Comparison of ENCODE assay signal across 9 cellular contexts in genomic region chr2:95158891-95159619, GRCh38. TPM values are rescaled to one million over a fixed set of nuclear protein-coding genes. Genes with fewer than 3 reads are reported as not detected.
DNase-seq lines count a peak whose midpoint lies in the region; ATAC-seq and TF ChIP-seq lines count a peak whose summit lies in the region.
"Had no signal": no experiment of that assay in that cellular context is flagged by ENCODE, and none has a peak within 500 bp of the region (broad histone marks: within the 10 kb centered on the region; RNA-seq: fewer than 3 reads in every experiment).

No MANE protein-coding gene starts in this region.

- peak overlapping the region; percentile 70 for H2AFZ ChIP-seq in ACC112 (ENCODE audit: low read length, unreplicated experiment)
- H2AFZ ChIP-seq in neuronal stem cell (ENCODE audit: low read length): peak overlapping the region; percentile 97

- peak overlapping the region; percentile 76 for H2AK5ac ChIP-seq in neuronal stem cell (ENCODE audit: low read depth, low read length)

- H3K36me3 Mint-ChIP-seq in activated naive CD4-positive, alpha-beta T cell treated with anti-CD3 and anti-CD28 coated beads, Interleukin-2, amount 50 U/mL, for 72 hours: peaks cover 38 to 41% of the 10 kb centered on the region in 2 donors
- peaks cover 27% of the 10 kb centered on the region for H3K36me3 Mint-ChIP-seq in glutamatergic neuron (ENCODE audit: unreplicated experiment)

- H3K4me1 ChIP-seq in ACC112 (ENCODE audit: control insufficient read depth, insufficient read depth, low read length, unreplicated experiment) (peaks cover 12% of the 10 kb centered on the region), neuronal stem cell (ENCODE audit: control insufficient read depth in 2 of 2, insufficient read depth in 1 of 2, low read depth in 1 of 2, low read length in 2 of 2) (peaks cover 2 to 5% of the 10 kb centered on the region in 2 donors)

- H3K14ac ChIP-seq in neuronal stem cell (ENCODE audit: low read length): peak overlapping the region; percentile 72

- H2BK120ac ChIP-seq in neuronal stem cell (ENCODE audit: low read depth, low read length): peak overlapping the region; percentile 33

- peak overlapping the region; percentile 29 for H2BK5ac ChIP-seq in neuronal stem cell (ENCODE audit: low read length)

- no CpG with 5 or more reads among the region's 58 CpGs for WGBS in neuronal stem cell (ENCODE audit: extremely low coverage in 2 of 2, insufficient read length in 2 of 2, insufficient replicate concordance in 1 of 2), 2 donors

- H3K23ac ChIP-seq in neuronal stem cell (ENCODE audit: low read depth, low read length, poor library complexity): peak overlapping the region; percentile 46

- H3K4me2 ChIP-seq in neuronal stem cell (ENCODE audit: insufficient read depth, low read length, poor library complexity, severe bottlenecking): peak overlapping the region; percentile 92

- H3K4ac ChIP-seq in neuronal stem cell (ENCODE audit: low read length): peak overlapping the region; percentile 57

- peak; percentile 3 for DNase-seq in NCI-H2227 treated with DMSO at 0.1 percent for 48 hours (lab: John Stamatoyannopoulos, UW)
- DNase-seq in activated naive CD4-positive, alpha-beta T cell treated with anti-CD3 and anti-CD28 coated beads, Interleukin-2, amount 50 U/mL, for 72 hours (ENCODE audit: low spot score in 2 of 2): peak in 1 of 2 donors; percentile 26
- DNase-seq in glutamatergic neuron: peak; percentile 65
- peak; percentile 18 for DNase-seq in neuronal stem cell (ENCODE audit: low spot score)
- no peak for DNase-seq in SKM-1 (lab: John Stamatoyannopoulos, UW; ENCODE audit: unreplicated experiment)

- no peak overlapping the region for H3K27ac ChIP-seq in ACC112 (ENCODE audit: low read depth, low read length)
- no peak overlapping the region for H3K27ac ChIP-seq in neuronal stem cell (replicated peaks; ENCODE audit: low read length)
- H3K27ac ChIP-seq: KMS-11 had no signal

- H3K36me3 ChIP-seq in ACC112 (ENCODE audit: insufficient read depth, low read length) (peaks cover 34% of the 10 kb centered on the region), neuronal stem cell (replicated peaks in 1 of 2; ENCODE audit: control insufficient read depth in 2 of 2, insufficient read depth in 2 of 2, low read length in 2 of 2) (peaks cover 9 to 21% of the 10 kb centered on the region in 2 donors)

- ATAC-seq in HG02759 (IDR thresholded peaks at IDR 0.05; ENCODE audit: unreplicated experiment): peak; percentile 49
- peak; percentile 72 to 81 for ATAC-seq in activated naive CD4-positive, alpha-beta T cell treated with anti-CD3 and anti-CD28 coated beads, Interleukin-2, amount 50 U/mL, for 72 hours

- no peak for TF ChIP-seq CTCF in GM12875 (IDR thresholded peaks at IDR 0.05; ENCODE audit: borderline replicate concordance, insufficient read depth, low read depth, low read length)
- no peak for TF ChIP-seq CTCF in glutamatergic neuron (IDR thresholded peaks at IDR 0.05; ENCODE audit: partially characterized antibody, unreplicated experiment)

- H3K4me1 Mint-ChIP-seq in glutamatergic neuron (ENCODE audit: low read depth, unreplicated experiment): peaks cover 2% of the 10 kb centered on the region

- H4K91ac ChIP-seq in neuronal stem cell (ENCODE audit: low read depth, low read length, poor library complexity): no peak overlapping the region

- peak overlapping the region; percentile 97 for H3K9ac ChIP-seq in neuronal stem cell (ENCODE audit: low read depth, low read length, poor library complexity)

- no peak overlapping the region for H2BK12ac ChIP-seq in neuronal stem cell (ENCODE audit: low read length)

- H3K27me3 Mint-ChIP-seq in glutamatergic neuron (ENCODE audit: unreplicated experiment): peaks cover 4% of the 10 kb centered on the region

- H3K9me3 ChIP-seq in neuronal stem cell (replicated peaks in 1 of 2; ENCODE audit: control insufficient read depth in 2 of 2, insufficient read depth in 1 of 2, low read depth in 1 of 2, low read length in 2 of 2): peaks cover 11 to 36% of the 10 kb centered on the region in 2 donors

- peak overlapping the region; percentile 70 for H2BK15ac ChIP-seq in neuronal stem cell (ENCODE audit: low read length)

- H3K4me3 ChIP-seq in ACC112 (ENCODE audit: low read depth, low read length) (peak overlapping the region; percentile 95), GM12875 (ENCODE audit: low read depth, low read length) (peak overlapping the region; percentile 60), neuronal stem cell (ENCODE audit: low read length in 2 of 2) (peak overlapping the region; percentile 57 to 98)

- H3K4me3 Mint-ChIP-seq in glutamatergic neuron (ENCODE audit: unreplicated experiment): peak overlapping the region; percentile 90

- H3K9me3 Mint-ChIP-seq in activated naive CD4-positive, alpha-beta T cell treated with anti-CD3 and anti-CD28 coated beads, Interleukin-2, amount 50 U/mL, for 72 hours: peaks cover 14 to 30% of the 10 kb centered on the region in 2 donors
- peaks cover 3% of the 10 kb centered on the region for H3K9me3 Mint-ChIP-seq in glutamatergic neuron (ENCODE audit: unreplicated experiment)

- peak overlapping the region; percentile 66 for H3K18ac ChIP-seq in neuronal stem cell (ENCODE audit: low read length)

- H3K27ac Mint-ChIP-seq in activated naive CD4-positive, alpha-beta T cell treated with anti-CD3 and anti-CD28 coated beads, Interleukin-2, amount 50 U/mL, for 72 hours: no peak overlapping the region
- peak overlapping the region; percentile 38 for H3K27ac Mint-ChIP-seq in glutamatergic neuron (ENCODE audit: unreplicated experiment)

- H4K8ac ChIP-seq in neuronal stem cell (ENCODE audit: low read depth, low read length): no peak overlapping the region

- H3K79me1 ChIP-seq in neuronal stem cell (ENCODE audit: low read depth, low read length): peaks cover 4% of the 10 kb centered on the region

- peaks cover 14% of the 10 kb centered on the region for H3K79me2 ChIP-seq in ACC112 (ENCODE audit: control insufficient read depth, insufficient read depth, low read length, unreplicated experiment)

- H3K27me3 ChIP-seq in ACC112 (ENCODE audit: insufficient read depth, low read length) (no peaks in the 10 kb centered on the region), neuronal stem cell (ENCODE audit: control insufficient read depth in 3 of 3, insufficient read depth in 3 of 3, low read depth in 1 of 3, low read length in 3 of 3) (peaks cover 0 to 2% (median 0%) of the 10 kb centered on the region in 3 experiments)

RNA-seq across cellular contexts. Expression of gene ZNF514, which starts 0.6 kb away (rescaled TPM):
- 10 to 100 TPM in 1 of 2 donors, 1 to 10 TPM in 1; 7.6 to 11.0 TPM for total RNA-seq in activated naive CD4-positive, alpha-beta T cell treated with anti-CD3 and anti-CD28 coated beads, Interleukin-2, amount 50 U/mL, for 72 hours
- 19.1 TPM for total RNA-seq in glutamatergic neuron (ENCODE audit: unreplicated experiment)
- 19.3 TPM for polyA plus RNA-seq in neuronal stem cell (2013, experiment 1 of 2)
- 19.5 TPM for polyA plus RNA-seq in neuronal stem cell (2013, experiment 2 of 2)

RNA-seq across cellular contexts. Expression of gene ZNF2, which starts 6.6 kb away (rescaled TPM):
- 1 to 10 TPM; 3.9 to 5.3 TPM for total RNA-seq in activated naive CD4-positive, alpha-beta T cell treated with anti-CD3 and anti-CD28 coated beads, Interleukin-2, amount 50 U/mL, for 72 hours
- 3.3 TPM for total RNA-seq in glutamatergic neuron (ENCODE audit: unreplicated experiment)
- polyA plus RNA-seq in neuronal stem cell (2013, experiment 1 of 2): 2.7 TPM
- 2.8 TPM for polyA plus RNA-seq in neuronal stem cell (2013, experiment 2 of 2)

RNA-seq across cellular contexts. Expression of gene MRPS5, which starts 37.4 kb away (rescaled TPM):
- total RNA-seq in activated naive CD4-positive, alpha-beta T cell treated with anti-CD3 and anti-CD28 coated beads, Interleukin-2, amount 50 U/mL, for 72 hours: 100 to 1,000 TPM in 1 of 2 donors, 10 to 100 TPM in 1; 78.8 to 102 TPM
- 68.7 TPM for total RNA-seq in glutamatergic neuron (ENCODE audit: unreplicated experiment)
- 67.1 TPM for polyA plus RNA-seq in neuronal stem cell (2013, experiment 1 of 2)
- 65.8 TPM for polyA plus RNA-seq in neuronal stem cell (2013, experiment 2 of 2)

RNA-seq across cellular contexts. Expression of gene ZNF892, which starts 48.3 kb away (rescaled TPM):
- total RNA-seq in activated naive CD4-positive, alpha-beta T cell treated with anti-CD3 and anti-CD28 coated beads, Interleukin-2, amount 50 U/mL, for 72 hours: 1 to 10 TPM; 3.6 to 3.9 TPM
- 21.1 TPM for total RNA-seq in glutamatergic neuron (ENCODE audit: unreplicated experiment)
- 4.0 TPM for polyA plus RNA-seq in neuronal stem cell (2013, experiment 1 of 2)
- 4.2 TPM for polyA plus RNA-seq in neuronal stem cell (2013, experiment 2 of 2)
